ENCODE assay signal across 22 cellular contexts in genomic region chr1:151499930-151500329, GRCh38. TPM values are rescaled to one million over a fixed set of nuclear protein-coding genes. Genes with fewer than 3 reads are reported as not detected.
"Had no signal": no experiment of that assay in that cellular context is flagged by ENCODE, and none has a peak within 500 bp of the region (broad histone marks: within the 10 kb centered on the region; RNA-seq: fewer than 3 reads in every experiment).

No MANE protein-coding gene starts in this region.

- H3K9me3 ChIP-seq: esophagus squamous epithelium, gastroesophageal sphincter, right atrium auricular region, suprapubic skin, thyroid gland, upper lobe of left lung, uterus had no signal

- H3K4me3 Mint-ChIP-seq: immature natural killer cell; natural killer cell; neural crest cell; stimulated activated effector memory CD8-positive, alpha-beta T cell treated with anti-CD3 and anti-CD28 coated beads, Interleukin-12 subunit alpha, Interleukin-12 subunit beta, amount 100 ng/mL, for 72 hours had no signal

- H3K4me1 Mint-ChIP-seq: immature natural killer cell, natural killer cell had no signal

- H3K27ac Mint-ChIP-seq: immature natural killer cell; natural killer cell; stimulated activated effector memory CD8-positive, alpha-beta T cell treated with anti-CD3 and anti-CD28 coated beads, Interleukin-12 subunit alpha, Interleukin-12 subunit beta, amount 100 ng/mL, for 72 hours had no signal

- H3K36me3 Mint-ChIP-seq: immature natural killer cell; natural killer cell; stimulated activated effector memory CD8-positive, alpha-beta T cell treated with anti-CD3 and anti-CD28 coated beads, Interleukin-12 subunit alpha, Interleukin-12 subunit beta, amount 100 ng/mL, for 72 hours had no signal

- H3K36me3 ChIP-seq: esophagus squamous epithelium, gastroesophageal sphincter, right atrium auricular region, suprapubic skin, thyroid gland, upper lobe of left lung, uterus had no signal

- ATAC-seq: gastroesophageal sphincter; natural killer cell; stimulated activated effector memory CD8-positive, alpha-beta T cell treated with anti-CD3 and anti-CD28 coated beads, Interleukin-12 subunit alpha, Interleukin-12 subunit beta, amount 100 ng/mL, for 72 hours; stimulated activated naive CD8-positive, alpha-beta T cell treated with anti-CD3 and anti-CD28 coated beads, Interleukin-15, Interleukin-2, amounts not matched to agents 100 U/mL and 50 U/mL, for 24 hours had no signal

- H3K9me3 Mint-ChIP-seq: immature natural killer cell; natural killer cell; neural crest cell; stimulated activated effector memory CD8-positive, alpha-beta T cell treated with anti-CD3 and anti-CD28 coated beads, Interleukin-12 subunit alpha, Interleukin-12 subunit beta, amount 100 ng/mL, for 72 hours had no signal

- H3K27ac ChIP-seq: coronary artery, epithelial cell of prostate, esophagus squamous epithelium, gastroesophageal sphincter, right atrium auricular region, suprapubic skin, thyroid gland, upper lobe of left lung, uterus had no signal

- H3K4me3 ChIP-seq: coronary artery, esophagus squamous epithelium, gastroesophageal sphincter, right atrium auricular region, smooth muscle cell, suprapubic skin, thyroid gland, upper lobe of left lung, uterus had no signal

- DNase-seq: effector CD8-positive, alpha-beta T cell; esophagus squamous epithelium; foreskin fibroblast; glutamatergic neuron; immature natural killer cell; natural killer cell; posterior cingulate gyrus; stimulated activated CD4-positive, alpha-beta T cell treated with anti-CD3 and anti-CD28 coated beads, Interleukin-2, amount 100 ng/mL, for 48 hours; stimulated activated CD8-positive, alpha-beta memory T cell treated with anti-CD3 and anti-CD28 coated beads, Interleukin-4, amount 100 ng/mL, for 48 hours; stimulated activated naive CD8-positive, alpha-beta T cell treated with anti-CD3 and anti-CD28 coated beads, Interleukin-15, Interleukin-2, amounts not matched to agents 100 U/mL and 50 U/mL, for 24 hours; thyroid gland; upper lobe of left lung; uterus had no signal

- H3K4me1 ChIP-seq: right atrium auricular region, uterus had no signal

- H3K27me3 ChIP-seq: esophagus squamous epithelium, gastroesophageal sphincter, right atrium auricular region, suprapubic skin, thyroid gland, upper lobe of left lung, uterus had no signal

RNA-seq across cellular contexts. Expression of gene CGN, which starts 11.3 kb away (rescaled TPM):
- total RNA-seq: myocyte had no signal
